ENCODE assay signal across 20 cellular contexts in the genomic region with DNA sequence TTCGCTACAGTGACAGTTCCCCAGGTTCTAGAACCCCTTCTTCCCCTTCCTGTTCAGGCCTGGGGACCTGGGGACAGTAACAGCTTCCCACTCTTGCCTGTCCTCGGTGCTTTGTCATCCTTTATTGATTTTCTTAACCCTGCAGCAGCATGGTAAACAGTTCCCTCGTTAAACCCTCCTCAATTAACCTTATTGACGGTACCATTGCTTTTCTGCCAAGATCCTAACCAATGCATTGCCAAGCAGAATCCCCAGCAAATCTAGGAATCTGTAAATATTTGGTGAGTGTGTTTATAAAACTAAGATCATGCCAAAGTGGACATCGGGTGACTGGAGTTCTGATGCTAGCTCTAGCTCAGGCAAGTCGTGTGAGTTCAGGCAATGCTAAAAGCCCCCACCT.
"Had no signal": no experiment of that assay in that cellular context is flagged by ENCODE, and none has a peak within 500 bp of the region (broad histone marks: within the 10 kb centered on the region; RNA-seq: fewer than 3 reads in every experiment).

No MANE protein-coding gene starts in this region.

- H3K9me3 ChIP-seq: adrenal gland, upper lobe of left lung had no signal

- H3K4me1 Mint-ChIP-seq: activated CD4-positive, alpha-beta T cell treated with anti-CD3 and anti-CD28 coated beads for 36 hours; activated CD8-positive, alpha-beta memory T cell treated with anti-CD3 and anti-CD28 coated beads, Interleukin-2, amount 10 ng/mL, durations not matched to agents 7 days and 5 days; activated naive CD4-positive, alpha-beta T cell treated with anti-CD3 and anti-CD28 coated beads, Interleukin-2, amount 50 U/mL, for 24 hours; T-helper 17 cell had no signal

- DNase-seq: activated CD4-positive, alpha-beta memory T cell treated with anti-CD3 and anti-CD28 coated beads for 36 hours; activated CD4-positive, alpha-beta T cell treated with anti-CD3 and anti-CD28 coated beads for 36 hours; activated CD8-positive, alpha-beta memory T cell treated with anti-CD3 and anti-CD28 coated beads, Interleukin-2, amount 10 ng/mL, durations not matched to agents 7 days and 5 days; activated T-cell treated with anti-CD3 and anti-CD28 coated beads, Interleukin-2, amount 50 U/mL, for 1 hour; adrenal gland; hippocampal formation; kidney glomerular epithelial cell; mesendoderm; occipital lobe; right cardiac atrium; small intestine; stimulated activated CD4-positive, alpha-beta T cell treated with anti-CD3 and anti-CD28 coated beads, Interleukin-4, amount 100 ng/mL, for 4 hours; stimulated activated CD8-positive, alpha-beta memory T cell treated with anti-CD3 and anti-CD28 coated beads, Interleukin-4, amount 100 ng/mL, for 48 hours; stimulated activated naive CD4-positive, alpha-beta T cell treated with Interleukin-2 at 50 U/mL for 16 hours; T-helper 17 cell; upper lobe of left lung had no signal

- H3K4me1 ChIP-seq: adrenal gland, upper lobe of left lung had no signal

- H3K36me3 Mint-ChIP-seq: activated CD4-positive, alpha-beta memory T cell treated with anti-CD3 and anti-CD28 coated beads for 36 hours; activated CD8-positive, alpha-beta memory T cell treated with anti-CD3 and anti-CD28 coated beads, Interleukin-2, amount 10 ng/mL, durations not matched to agents 7 days and 5 days; activated naive CD4-positive, alpha-beta T cell treated with anti-CD3 and anti-CD28 coated beads, Interleukin-2, amount 50 U/mL, for 24 hours; natural killer cell treated with Interleukin-12 subunit alpha and Interleukin-12 subunit beta and Interleukin-15 and Interleukin-18, amount 100 ng/mL, for 72 hours had no signal

- H3K27me3 ChIP-seq: upper lobe of left lung had no signal

- H3K27ac Mint-ChIP-seq: activated CD4-positive, alpha-beta memory T cell treated with anti-CD3 and anti-CD28 coated beads for 36 hours; activated CD4-positive, alpha-beta T cell treated with anti-CD3 and anti-CD28 coated beads for 36 hours; activated CD8-positive, alpha-beta memory T cell treated with anti-CD3 and anti-CD28 coated beads, Interleukin-2, amount 10 ng/mL, durations not matched to agents 7 days and 5 days; activated naive CD4-positive, alpha-beta T cell treated with anti-CD3 and anti-CD28 coated beads, Interleukin-2, amount 50 U/mL, for 24 hours; activated T-helper 2 cell treated with anti-CD3 and anti-CD28 coated beads, Interferon-gamma antibody, Interleukin-2, Interleukin-4, amounts not matched to agents 10 μg/mL and 5 μg/mL and 100 μg/mL, durations not matched to agents 14 hours and 24 hours and 36 hours; natural killer cell treated with Interleukin-12 subunit alpha and Interleukin-12 subunit beta and Interleukin-15 and Interleukin-18, amount 100 ng/mL, for 72 hours; progenitor cell of endocrine pancreas; T-helper 17 cell had no signal

- H3K4me3 ChIP-seq: adrenal gland, upper lobe of left lung had no signal

- H3K9me3 Mint-ChIP-seq: activated CD4-positive, alpha-beta memory T cell treated with anti-CD3 and anti-CD28 coated beads for 36 hours; activated T-helper 2 cell treated with anti-CD3 and anti-CD28 coated beads, Interferon-gamma antibody, Interleukin-2, Interleukin-4, amounts not matched to agents 10 μg/mL and 5 μg/mL and 100 μg/mL, durations not matched to agents 14 hours and 24 hours and 36 hours; natural killer cell treated with Interleukin-12 subunit alpha and Interleukin-12 subunit beta and Interleukin-15 and Interleukin-18, amount 100 ng/mL, for 72 hours had no signal

- H3K27ac ChIP-seq: adrenal gland, upper lobe of left lung had no signal

- H3K27me3 Mint-ChIP-seq: activated CD8-positive, alpha-beta memory T cell treated with anti-CD3 and anti-CD28 coated beads, Interleukin-2, amount 10 ng/mL, durations not matched to agents 7 days and 5 days had no signal

- H3K4me3 Mint-ChIP-seq: activated CD4-positive, alpha-beta memory T cell treated with anti-CD3 and anti-CD28 coated beads for 36 hours; activated CD4-positive, alpha-beta T cell treated with anti-CD3 and anti-CD28 coated beads for 36 hours; activated CD8-positive, alpha-beta memory T cell treated with anti-CD3 and anti-CD28 coated beads, Interleukin-2, amount 10 ng/mL, durations not matched to agents 7 days and 5 days; activated naive CD4-positive, alpha-beta T cell treated with anti-CD3 and anti-CD28 coated beads, Interleukin-2, amount 50 U/mL, for 24 hours; natural killer cell treated with Interleukin-12 subunit alpha and Interleukin-12 subunit beta and Interleukin-15 and Interleukin-18, amount 100 ng/mL, for 72 hours; T-helper 17 cell had no signal

- H3K36me3 ChIP-seq: adrenal gland, upper lobe of left lung had no signal
